Comparison of ENCODE assay signal across 8 cellular contexts in the genomic region with DNA sequence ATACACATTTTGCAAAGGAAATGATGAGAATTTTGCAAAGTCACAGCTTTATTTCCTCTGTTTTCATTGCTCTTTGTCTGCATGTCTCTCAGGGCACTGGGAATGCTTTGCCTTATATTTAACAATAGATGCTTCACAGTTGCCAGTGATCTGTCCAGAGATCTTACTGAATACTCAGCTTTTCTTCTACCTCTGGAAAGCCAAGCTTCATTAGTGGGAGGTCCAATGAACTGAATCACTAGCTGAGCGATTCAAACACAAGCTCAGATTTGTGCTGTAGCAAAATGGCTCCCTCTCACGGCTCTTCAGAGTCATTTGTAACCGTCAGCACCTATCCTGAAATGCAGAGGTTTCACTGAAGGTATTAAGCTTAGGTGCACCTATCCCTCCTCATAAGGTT.
DNase-seq lines count a peak whose midpoint lies in the region; ATAC-seq and TF ChIP-seq lines count a peak whose summit lies in the region.
"Had no signal": no experiment of that assay in that cellular context is flagged by ENCODE, and none has a peak within 500 bp of the region (broad histone marks: within the 10 kb centered on the region; RNA-seq: fewer than 3 reads in every experiment).

No MANE protein-coding gene starts in this region.

- peaks cover 10% of the 10 kb centered on the region for H3K4me1 ChIP-seq in HAP-1
- no peaks in the 10 kb centered on the region for H3K4me1 ChIP-seq in effector memory CD4-positive, alpha-beta T cell (ENCODE audit: control insufficient read depth, insufficient read depth, low read length, poor library complexity, severe bottlenecking)

- in situ Hi-C loops in HAP-1 (cut with MboI; ENCODE audit: low sequenced_read_pairs) = loop anchor here (10.0 kb wide), 1 partner anchor 212 kb away; no protein-coding TSS in a partner anchor

- H3K4me3 ChIP-seq in HAP-1 (no peak overlapping the region), fibroblast of villous mesenchyme (ENCODE audit: low read depth, low read length) (no peak overlapping the region)
- no peak overlapping the region for H3K4me3 ChIP-seq in effector memory CD4-positive, alpha-beta T cell (ENCODE audit: insufficient read depth, low read depth, low read length, poor library complexity, severe bottlenecking)

- DNase-seq in HAP-1 (ENCODE audit: low spot score in 2 of 2) (peak; percentile 40 to 64), RPMI8226 (peak; percentile 35), fibroblast of villous mesenchyme (ENCODE audit: low read depth) (peak; percentile 65), retina (peak; percentile 64), nephron progenitor cell (no peak)
- DNase-seq in effector memory CD4-positive, alpha-beta T cell = no peak

- no peak overlapping the region for H3K4me3 Mint-ChIP-seq in nephron progenitor cell
- H3K4me3 Mint-ChIP-seq: T-helper 2 cell treated with Interferon-gamma antibody and Interleukin-4, amounts not matched to agents 5 μg/mL and 100 μg/mL, for 36 hours had no signal

- H3K27ac Mint-ChIP-seq in nephron progenitor cell = no peak overlapping the region
- H3K27ac Mint-ChIP-seq: T-helper 2 cell treated with Interferon-gamma antibody and Interleukin-4, amounts not matched to agents 5 μg/mL and 100 μg/mL, for 36 hours had no signal

- H3K36me3 ChIP-seq in HAP-1 (replicated peaks) = no peaks in the 10 kb centered on the region
- H3K36me3 ChIP-seq in effector memory CD4-positive, alpha-beta T cell (ENCODE audit: control insufficient read depth, insufficient read depth, low read length) = no peaks in the 10 kb centered on the region

- H3K9me3 ChIP-seq in HAP-1 = no peaks in the 10 kb centered on the region
- H3K9me3 ChIP-seq in effector memory CD4-positive, alpha-beta T cell (ENCODE audit: control insufficient read depth, low read length) = no peaks in the 10 kb centered on the region

- no peak overlapping the region for H3K27ac ChIP-seq in effector memory CD4-positive, alpha-beta T cell (ENCODE audit: insufficient read depth, low read length, poor library complexity, severe bottlenecking)

- H3K27me3 ChIP-seq in HAP-1 (ENCODE audit: low read depth) = no peaks in the 10 kb centered on the region
- no peaks in the 10 kb centered on the region for H3K27me3 ChIP-seq in effector memory CD4-positive, alpha-beta T cell (replicated peaks; ENCODE audit: control insufficient read depth, insufficient read depth, low read length, poor library complexity, severe bottlenecking)

- no peaks in the 10 kb centered on the region for H3K27me3 Mint-ChIP-seq in nephron progenitor cell (ENCODE audit: low read depth, poor library complexity)

- TF ChIP-seq CTCF in fibroblast of villous mesenchyme (IDR thresholded peaks at IDR 0.05; ENCODE audit: insufficient read depth, low read depth, low read length) (peak; percentile 49), nephron progenitor cell (IDR thresholded peaks at IDR 0.05) (no peak)

- no peaks in the 10 kb centered on the region for H3K36me3 Mint-ChIP-seq in nephron progenitor cell (ENCODE audit: low read depth)

- ATAC-seq in HG03521 (IDR thresholded peaks at IDR 0.05; ENCODE audit: unreplicated experiment) = no peak

- H3K4me1 Mint-ChIP-seq in nephron progenitor cell = peaks cover 33% of the 10 kb centered on the region

- H3K9me3 Mint-ChIP-seq in nephron progenitor cell = no peaks in the 10 kb centered on the region
- H3K9me3 Mint-ChIP-seq: T-helper 2 cell treated with Interferon-gamma antibody and Interleukin-4, amounts not matched to agents 5 μg/mL and 100 μg/mL, for 36 hours had no signal

Comparison
In these comparisons a context has a peak if more than half of its experiments do, and no peak if none do; other contexts are left out.
1. DNase-seq: peak in HAP-1 (2 of 2), RPMI8226 (single experiment), fibroblast of villous mesenchyme (single experiment) and retina (single experiment); none in effector memory CD4-positive, alpha-beta T cell (0 of 3) and nephron progenitor cell (single experiment).